8 cellular contexts compared by ENCODE assay signal in genomic region chr2:20578895-20579825, GRCh38.
DNase-seq lines count a peak whose midpoint lies in the region; ATAC-seq and TF ChIP-seq lines count a peak whose summit lies in the region.

No MANE protein-coding gene starts in this region.

- H3K4me1 Mint-ChIP-seq in activated T-cell treated with anti-CD3 and anti-CD28 coated beads, Interleukin-2, amount 50 U/mL, for 24 hours (ENCODE audit: low read depth): peaks cover 26% of the 10 kb centered on the region

- no peak overlapping the region for H3K4me3 ChIP-seq in AG09309 (ENCODE audit: control insufficient read depth, low read depth, low read length)
- no peak overlapping the region for H3K4me3 ChIP-seq in fibroblast of villous mesenchyme (ENCODE audit: low read depth, low read length)

- no peak overlapping the region for H3K4me3 Mint-ChIP-seq in activated T-cell treated with anti-CD3 and anti-CD28 coated beads, Interleukin-2, amount 50 U/mL, for 24 hours

- H3K27ac Mint-ChIP-seq in activated T-cell treated with anti-CD3 and anti-CD28 coated beads, Interleukin-2, amount 50 U/mL, for 24 hours: no peak overlapping the region

- TF ChIP-seq CTCF in AG09309 (IDR thresholded peaks at IDR 0.05; ENCODE audit: control insufficient read depth, insufficient read depth, low read depth, low read length, missing control alignments) (no peak), fibroblast of villous mesenchyme (IDR thresholded peaks at IDR 0.05; ENCODE audit: insufficient read depth, low read depth, low read length) (no peak)

- H3K9me3 Mint-ChIP-seq in activated T-cell treated with anti-CD3 and anti-CD28 coated beads, Interleukin-2, amount 50 U/mL, for 24 hours: no peaks in the 10 kb centered on the region

- H3K36me3 Mint-ChIP-seq in activated T-cell treated with anti-CD3 and anti-CD28 coated beads, Interleukin-2, amount 50 U/mL, for 24 hours (ENCODE audit: low read depth): no peaks in the 10 kb centered on the region

- no peaks in the 10 kb centered on the region for H3K27me3 Mint-ChIP-seq in activated T-cell treated with anti-CD3 and anti-CD28 coated beads, Interleukin-2, amount 50 U/mL, for 24 hours

- ATAC-seq in HG03159 (IDR thresholded peaks at IDR 0.05; ENCODE audit: unreplicated experiment): peak; percentile 63

- DNase-seq in AG09309 (ENCODE audit: low read depth) (peak; percentile 83), GM19240 (ENCODE audit: insufficient read length, low spot score) (peak; percentile 43), SW480 (ENCODE audit: low spot score) (peak; percentile 99), fibroblast of villous mesenchyme (ENCODE audit: low read depth) (peak; percentile 95), occipital lobe (lab: John Stamatoyannopoulos, UW) (peak; percentile 72)
- DNase-seq in activated effector memory CD4-positive, alpha-beta T cell treated with Interleukin-2 at 50 U/mL for 16 hours: no peak
- no peak for DNase-seq in activated T-cell treated with anti-CD3 and anti-CD28 coated beads, Interleukin-2, amount 50 U/mL, for 24 hours

Comparison
In these comparisons a context has a peak if more than half of its experiments do, and no peak if none do; other contexts are left out.
1. DNase-seq: peak in AG09309 (single experiment), GM19240 (single experiment), SW480 (single experiment), fibroblast of villous mesenchyme (single experiment) and occipital lobe (single experiment); none in activated effector memory CD4-positive, alpha-beta T cell treated with Interleukin-2 at 50 U/mL for 16 hours (single experiment) and activated T-cell treated with anti-CD3 and anti-CD28 coated beads, Interleukin-2, amount 50 U/mL, for 24 hours (single experiment).